ENCODE assay signal across 12 cellular contexts in the genomic region with DNA sequence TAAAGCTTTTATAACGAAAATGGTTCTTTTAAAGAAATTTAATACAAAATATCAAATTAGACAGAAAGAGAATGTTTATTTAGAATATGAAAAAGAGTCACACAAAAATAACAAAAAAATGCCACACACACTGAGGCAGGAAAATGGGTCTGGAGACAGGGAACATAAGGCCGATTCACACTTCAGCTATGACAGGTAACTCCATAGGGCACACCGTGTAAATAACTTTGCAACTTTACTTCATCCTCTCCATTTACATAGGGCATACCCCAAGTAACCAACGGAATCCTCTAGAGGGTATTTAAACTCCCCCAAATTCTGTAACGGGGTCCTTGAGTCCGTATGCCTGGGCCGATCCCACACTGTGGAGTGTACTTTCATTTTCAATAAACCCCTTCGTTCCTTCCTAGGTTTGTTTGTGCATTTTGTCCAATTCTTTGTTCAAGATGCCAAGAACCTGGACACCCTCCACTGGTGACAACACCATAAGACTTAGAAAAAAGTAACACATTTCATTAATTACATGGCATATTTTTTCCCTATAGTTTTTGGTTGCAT.
"Had no signal": no experiment of that assay in that cellular context is flagged by ENCODE, and none has a peak within 500 bp of the region (broad histone marks: within the 10 kb centered on the region; RNA-seq: fewer than 3 reads in every experiment).

No MANE protein-coding gene starts in this region.

- H3K27me3 ChIP-seq: gastrocnemius medialis, heart right ventricle had no signal

- H3K4me1 ChIP-seq: gastrocnemius medialis, heart right ventricle had no signal

- H3K4me3 ChIP-seq: gastrocnemius medialis, heart right ventricle, smooth muscle cell had no signal

- H3K9me3 ChIP-seq: gastrocnemius medialis, heart right ventricle had no signal

- H3K4me2 ChIP-seq: smooth muscle cell had no signal

- DNase-seq: effector memory CD4-positive, alpha-beta T cell; gastrocnemius medialis; heart right ventricle; hypothalamus; kidney glomerular epithelial cell; naive B cell; right cardiac atrium; stimulated activated CD4-positive, alpha-beta T cell treated with anti-CD3 and anti-CD28 coated beads, Interleukin-2, amount 100 ng/mL, for 48 hours; stimulated activated naive CD4-positive, alpha-beta T cell treated with Interleukin-2 at 50 U/mL for 16 hours; trophoblast cell had no signal

- H3K27ac ChIP-seq: gastrocnemius medialis, heart right ventricle had no signal

- H3K36me3 ChIP-seq: gastrocnemius medialis, heart right ventricle had no signal

- ATAC-seq: esophagus mucosa, gastrocnemius medialis, heart right ventricle, right cardiac atrium had no signal
